In the genomic region with DNA sequence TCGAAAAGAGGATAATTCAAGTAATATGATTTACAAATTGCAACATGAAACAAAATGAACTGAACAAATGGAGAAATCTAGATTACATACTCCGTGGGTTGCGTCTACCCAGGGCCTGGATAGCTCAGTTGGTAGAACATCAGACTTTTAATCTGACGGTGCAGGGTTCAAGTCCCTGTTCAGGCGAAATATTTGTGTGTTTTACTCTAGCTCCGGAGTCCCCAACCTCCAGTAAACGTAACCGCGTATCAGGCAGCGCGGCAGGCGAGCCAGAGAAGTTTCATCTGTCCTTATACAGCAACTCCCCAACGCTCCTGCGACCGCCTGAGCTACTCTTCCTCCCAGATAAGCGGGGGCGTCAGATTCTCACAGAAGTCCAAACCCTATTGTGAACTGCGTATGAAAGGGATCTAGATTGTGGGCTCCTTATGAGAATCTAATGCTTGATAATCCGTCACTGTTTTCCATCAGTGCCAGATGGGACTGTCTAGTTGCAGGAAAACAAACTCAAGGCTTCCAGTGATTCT, we compare ENCODE assay signal across 1 cellular context.
TF ChIP-seq lines count a peak whose summit lies in the region.

No MANE protein-coding gene starts in this region.

TF ChIP-seq in K562, 482 proteins besides CTCF, POLR2A, EP300 and RAD21 (continued from another document and continues in another):
- TF ChIP-seq SRSF1 (IDR thresholded peaks at IDR 0.05; ENCODE audit: low read depth, low read length) = no peak
- TF ChIP-seq ZFPM2 (CRISPR knock-in tag; IDR thresholded peaks at IDR 0.05) = no peak
- peak in 1 of 2 experiments; percentile 80; a peak in 2 of 4 replicates for TF ChIP-seq FOXK2 (conservative IDR thresholded peaks at IDR 0.05 in 1 of 2, IDR thresholded peaks at IDR 0.05 in 1 of 2; ENCODE audit: low read depth in 2 of 2)
- TF ChIP-seq, protein P1, sequence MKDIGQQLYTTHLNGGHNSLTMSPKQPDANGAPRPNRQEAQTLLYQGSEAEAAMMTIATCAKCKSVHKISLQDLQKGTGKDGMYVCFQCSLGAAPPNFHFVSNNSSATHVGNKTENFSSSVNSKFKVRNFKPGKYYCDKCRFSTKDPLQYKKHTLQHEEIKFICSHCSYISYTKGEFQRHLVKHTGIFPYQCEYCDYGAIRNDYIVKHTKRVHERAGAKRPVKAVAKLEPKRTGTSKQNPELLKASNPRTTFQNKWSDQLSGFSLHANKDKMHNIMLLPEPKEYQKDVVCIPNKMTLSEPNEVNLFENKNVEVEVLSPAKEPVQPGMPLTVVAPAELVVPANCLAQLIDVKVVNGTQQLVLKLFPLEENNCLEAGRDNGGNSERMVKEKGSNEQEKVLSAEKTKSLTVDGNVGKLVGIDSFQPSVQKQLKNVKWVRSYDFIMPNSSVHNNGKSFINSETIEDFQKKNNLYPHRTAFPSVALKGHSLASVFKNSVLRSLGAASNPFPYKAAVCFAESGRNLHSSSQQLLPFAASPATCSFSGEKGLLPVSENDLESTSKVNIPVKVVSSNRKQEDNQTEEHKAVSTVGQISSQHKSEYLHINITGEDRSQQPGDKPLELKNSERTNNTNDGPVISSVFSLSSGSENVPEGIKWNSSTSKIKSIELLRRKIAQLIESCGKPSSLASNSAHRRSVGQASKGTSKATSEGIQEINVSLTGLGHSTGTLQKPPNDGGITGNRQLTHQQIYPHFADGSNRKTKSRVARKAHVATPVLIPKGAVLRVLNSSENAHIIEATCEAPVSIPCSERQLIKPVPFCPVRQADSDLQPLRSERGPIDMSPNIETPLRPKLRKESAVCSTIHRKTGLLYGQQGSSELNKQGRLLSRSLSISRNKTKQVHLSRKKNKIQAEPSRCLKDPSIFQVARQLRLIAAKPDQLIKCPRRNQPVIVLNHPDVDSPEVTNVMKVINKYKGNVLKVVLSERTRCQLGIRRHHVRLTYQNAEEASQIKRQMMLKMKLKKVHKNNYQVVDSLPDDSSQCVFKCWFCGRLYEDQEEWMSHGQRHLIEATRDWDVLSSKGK (CRISPR knock-in tag; IDR thresholded peaks at IDR 0.05) = no peak
- TF ChIP-seq HIVEP1 (CRISPR knock-in tag; IDR thresholded peaks at IDR 0.05) = no peak; the same call in 1 of the 2 replicates
- peak; percentile 72 for TF ChIP-seq ESRRA (IDR thresholded peaks at IDR 0.05; ENCODE audit: borderline replicate concordance, low read depth)
- TF ChIP-seq, protein P2, sequence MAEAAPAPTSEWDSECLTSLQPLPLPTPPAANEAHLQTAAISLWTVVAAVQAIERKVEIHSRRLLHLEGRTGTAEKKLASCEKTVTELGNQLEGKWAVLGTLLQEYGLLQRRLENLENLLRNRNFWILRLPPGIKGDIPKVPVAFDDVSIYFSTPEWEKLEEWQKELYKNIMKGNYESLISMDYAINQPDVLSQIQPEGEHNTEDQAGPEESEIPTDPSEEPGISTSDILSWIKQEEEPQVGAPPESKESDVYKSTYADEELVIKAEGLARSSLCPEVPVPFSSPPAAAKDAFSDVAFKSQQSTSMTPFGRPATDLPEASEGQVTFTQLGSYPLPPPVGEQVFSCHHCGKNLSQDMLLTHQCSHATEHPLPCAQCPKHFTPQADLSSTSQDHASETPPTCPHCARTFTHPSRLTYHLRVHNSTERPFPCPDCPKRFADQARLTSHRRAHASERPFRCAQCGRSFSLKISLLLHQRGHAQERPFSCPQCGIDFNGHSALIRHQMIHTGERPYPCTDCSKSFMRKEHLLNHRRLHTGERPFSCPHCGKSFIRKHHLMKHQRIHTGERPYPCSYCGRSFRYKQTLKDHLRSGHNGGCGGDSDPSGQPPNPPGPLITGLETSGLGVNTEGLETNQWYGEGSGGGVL (CRISPR knock-in tag; IDR thresholded peaks at IDR 0.05) = no peak
- TF ChIP-seq DIDO1 (tag; IDR thresholded peaks at IDR 0.05; ENCODE audit: low read depth) = no peak
- no peak for TF ChIP-seq ZNF134 (CRISPR knock-in tag; conservative IDR thresholded peaks at IDR 0.05)
- no peak for TF ChIP-seq SRSF3 (IDR thresholded peaks at IDR 0.05; ENCODE audit: insufficient read depth, low read length)
- TF ChIP-seq RBFOX2 (IDR thresholded peaks at IDR 0.05; ENCODE audit: low read depth, low read length) = 0 out of 2 replicates have a peak, but pooled peaks have one; percentile 32
- TF ChIP-seq, protein P3, sequence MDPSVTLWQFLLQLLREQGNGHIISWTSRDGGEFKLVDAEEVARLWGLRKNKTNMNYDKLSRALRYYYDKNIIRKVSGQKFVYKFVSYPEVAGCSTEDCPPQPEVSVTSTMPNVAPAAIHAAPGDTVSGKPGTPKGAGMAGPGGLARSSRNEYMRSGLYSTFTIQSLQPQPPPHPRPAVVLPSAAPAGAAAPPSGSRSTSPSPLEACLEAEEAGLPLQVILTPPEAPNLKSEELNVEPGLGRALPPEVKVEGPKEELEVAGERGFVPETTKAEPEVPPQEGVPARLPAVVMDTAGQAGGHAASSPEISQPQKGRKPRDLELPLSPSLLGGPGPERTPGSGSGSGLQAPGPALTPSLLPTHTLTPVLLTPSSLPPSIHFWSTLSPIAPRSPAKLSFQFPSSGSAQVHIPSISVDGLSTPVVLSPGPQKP (CRISPR knock-in tag; IDR thresholded peaks at IDR 0.05) = no peak
- TF ChIP-seq LCOR (CRISPR knock-in tag; IDR thresholded peaks at IDR 0.05) = peak; percentile 96
- TF ChIP-seq MCM7 (IDR thresholded peaks at IDR 0.05) = no peak
- TF ChIP-seq HMG20A (CRISPR knock-in tag; conservative IDR thresholded peaks at IDR 0.05) = no peak
- TF ChIP-seq, protein P4, sequence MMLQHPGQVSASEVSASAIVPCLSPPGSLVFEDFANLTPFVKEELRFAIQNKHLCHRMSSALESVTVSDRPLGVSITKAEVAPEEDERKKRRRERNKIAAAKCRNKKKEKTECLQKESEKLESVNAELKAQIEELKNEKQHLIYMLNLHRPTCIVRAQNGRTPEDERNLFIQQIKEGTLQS (IDR thresholded peaks at IDR 0.05) = peak; percentile 32; the same call in 1 of the 2 replicates
- TF ChIP-seq, protein P4 (CRISPR knock-in tag; conservative IDR thresholded peaks at IDR 0.05) = peak; percentile 56; the same call in 1 of the 2 replicates
- TF ChIP-seq ZNF408 (CRISPR knock-in tag; IDR thresholded peaks at IDR 0.05; ENCODE audit: low read depth) = no peak
- TF ChIP-seq, protein P5, sequence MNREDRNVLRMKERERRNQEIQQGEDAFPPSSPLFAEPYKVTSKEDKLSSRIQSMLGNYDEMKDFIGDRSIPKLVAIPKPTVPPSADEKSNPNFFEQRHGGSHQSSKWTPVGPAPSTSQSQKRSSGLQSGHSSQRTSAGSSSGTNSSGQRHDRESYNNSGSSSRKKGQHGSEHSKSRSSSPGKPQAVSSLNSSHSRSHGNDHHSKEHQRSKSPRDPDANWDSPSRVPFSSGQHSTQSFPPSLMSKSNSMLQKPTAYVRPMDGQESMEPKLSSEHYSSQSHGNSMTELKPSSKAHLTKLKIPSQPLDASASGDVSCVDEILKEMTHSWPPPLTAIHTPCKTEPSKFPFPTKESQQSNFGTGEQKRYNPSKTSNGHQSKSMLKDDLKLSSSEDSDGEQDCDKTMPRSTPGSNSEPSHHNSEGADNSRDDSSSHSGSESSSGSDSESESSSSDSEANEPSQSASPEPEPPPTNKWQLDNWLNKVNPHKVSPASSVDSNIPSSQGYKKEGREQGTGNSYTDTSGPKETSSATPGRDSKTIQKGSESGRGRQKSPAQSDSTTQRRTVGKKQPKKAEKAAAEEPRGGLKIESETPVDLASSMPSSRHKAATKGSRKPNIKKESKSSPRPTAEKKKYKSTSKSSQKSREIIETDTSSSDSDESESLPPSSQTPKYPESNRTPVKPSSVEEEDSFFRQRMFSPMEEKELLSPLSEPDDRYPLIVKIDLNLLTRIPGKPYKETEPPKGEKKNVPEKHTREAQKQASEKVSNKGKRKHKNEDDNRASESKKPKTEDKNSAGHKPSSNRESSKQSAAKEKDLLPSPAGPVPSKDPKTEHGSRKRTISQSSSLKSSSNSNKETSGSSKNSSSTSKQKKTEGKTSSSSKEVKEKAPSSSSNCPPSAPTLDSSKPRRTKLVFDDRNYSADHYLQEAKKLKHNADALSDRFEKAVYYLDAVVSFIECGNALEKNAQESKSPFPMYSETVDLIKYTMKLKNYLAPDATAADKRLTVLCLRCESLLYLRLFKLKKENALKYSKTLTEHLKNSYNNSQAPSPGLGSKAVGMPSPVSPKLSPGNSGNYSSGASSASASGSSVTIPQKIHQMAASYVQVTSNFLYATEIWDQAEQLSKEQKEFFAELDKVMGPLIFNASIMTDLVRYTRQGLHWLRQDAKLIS (CRISPR knock-in tag; IDR thresholded peaks at IDR 0.05) = peak; percentile 96; the same call in 1 of the 2 replicates
- TF ChIP-seq JUNB (CRISPR knock-in tag; conservative IDR thresholded peaks at IDR 0.05) = no peak
- TF ChIP-seq MCM3 (IDR thresholded peaks at IDR 0.05) = no peak
- TF ChIP-seq, protein P6, sequence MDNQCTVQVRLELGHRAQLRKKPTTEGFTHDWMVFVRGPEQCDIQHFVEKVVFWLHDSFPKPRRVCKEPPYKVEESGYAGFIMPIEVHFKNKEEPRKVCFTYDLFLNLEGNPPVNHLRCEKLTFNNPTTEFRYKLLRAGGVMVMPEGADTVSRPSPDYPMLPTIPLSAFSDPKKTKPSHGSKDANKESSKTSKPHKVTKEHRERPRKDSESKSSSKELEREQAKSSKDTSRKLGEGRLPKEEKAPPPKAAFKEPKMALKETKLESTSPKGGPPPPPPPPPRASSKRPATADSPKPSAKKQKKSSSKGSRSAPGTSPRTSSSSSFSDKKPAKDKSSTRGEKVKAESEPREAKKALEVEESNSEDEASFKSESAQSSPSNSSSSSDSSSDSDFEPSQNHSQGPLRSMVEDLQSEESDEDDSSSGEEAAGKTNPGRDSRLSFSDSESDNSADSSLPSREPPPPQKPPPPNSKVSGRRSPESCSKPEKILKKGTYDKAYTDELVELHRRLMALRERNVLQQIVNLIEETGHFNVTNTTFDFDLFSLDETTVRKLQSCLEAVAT (IDR thresholded peaks at IDR 0.05) = peak in 1 of 2 experiments; percentile 74; a peak in 3 of 4 replicates
- TF ChIP-seq NRF1 (conservative IDR thresholded peaks at IDR 0.05 in 1 of 2, IDR thresholded peaks at IDR 0.05 in 1 of 2) = peak; percentile 68 to 76
- TF ChIP-seq ZNF699 (CRISPR knock-in tag; IDR thresholded peaks at IDR 0.05; ENCODE audit: insufficient replicate concordance) = no peak
- TF ChIP-seq, protein P7, sequence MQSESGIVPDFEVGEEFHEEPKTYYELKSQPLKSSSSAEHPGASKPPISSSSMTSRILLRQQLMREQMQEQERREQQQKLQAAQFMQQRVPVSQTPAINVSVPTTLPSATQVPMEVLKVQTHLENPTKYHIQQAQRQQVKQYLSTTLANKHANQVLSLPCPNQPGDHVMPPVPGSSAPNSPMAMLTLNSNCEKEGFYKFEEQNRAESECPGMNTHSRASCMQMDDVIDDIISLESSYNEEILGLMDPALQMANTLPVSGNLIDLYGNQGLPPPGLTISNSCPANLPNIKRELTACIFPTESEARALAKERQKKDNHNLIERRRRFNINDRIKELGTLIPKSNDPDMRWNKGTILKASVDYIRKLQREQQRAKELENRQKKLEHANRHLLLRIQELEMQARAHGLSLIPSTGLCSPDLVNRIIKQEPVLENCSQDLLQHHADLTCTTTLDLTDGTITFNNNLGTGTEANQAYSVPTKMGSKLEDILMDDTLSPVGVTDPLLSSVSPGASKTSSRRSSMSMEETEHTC (IDR thresholded peaks at IDR 0.05) = no peak
- TF ChIP-seq NR2C1 (IDR thresholded peaks at IDR 0.05) = no peak
- no peak; the same call in 1 of the 2 replicates for TF ChIP-seq NR2C1 (tag; IDR thresholded peaks at IDR 0.05)
- no peak for TF ChIP-seq PRPF4 (IDR thresholded peaks at IDR 0.05; ENCODE audit: insufficient read depth, low read depth, low read length, poor library complexity, severe bottlenecking)
- TF ChIP-seq, protein P8, sequence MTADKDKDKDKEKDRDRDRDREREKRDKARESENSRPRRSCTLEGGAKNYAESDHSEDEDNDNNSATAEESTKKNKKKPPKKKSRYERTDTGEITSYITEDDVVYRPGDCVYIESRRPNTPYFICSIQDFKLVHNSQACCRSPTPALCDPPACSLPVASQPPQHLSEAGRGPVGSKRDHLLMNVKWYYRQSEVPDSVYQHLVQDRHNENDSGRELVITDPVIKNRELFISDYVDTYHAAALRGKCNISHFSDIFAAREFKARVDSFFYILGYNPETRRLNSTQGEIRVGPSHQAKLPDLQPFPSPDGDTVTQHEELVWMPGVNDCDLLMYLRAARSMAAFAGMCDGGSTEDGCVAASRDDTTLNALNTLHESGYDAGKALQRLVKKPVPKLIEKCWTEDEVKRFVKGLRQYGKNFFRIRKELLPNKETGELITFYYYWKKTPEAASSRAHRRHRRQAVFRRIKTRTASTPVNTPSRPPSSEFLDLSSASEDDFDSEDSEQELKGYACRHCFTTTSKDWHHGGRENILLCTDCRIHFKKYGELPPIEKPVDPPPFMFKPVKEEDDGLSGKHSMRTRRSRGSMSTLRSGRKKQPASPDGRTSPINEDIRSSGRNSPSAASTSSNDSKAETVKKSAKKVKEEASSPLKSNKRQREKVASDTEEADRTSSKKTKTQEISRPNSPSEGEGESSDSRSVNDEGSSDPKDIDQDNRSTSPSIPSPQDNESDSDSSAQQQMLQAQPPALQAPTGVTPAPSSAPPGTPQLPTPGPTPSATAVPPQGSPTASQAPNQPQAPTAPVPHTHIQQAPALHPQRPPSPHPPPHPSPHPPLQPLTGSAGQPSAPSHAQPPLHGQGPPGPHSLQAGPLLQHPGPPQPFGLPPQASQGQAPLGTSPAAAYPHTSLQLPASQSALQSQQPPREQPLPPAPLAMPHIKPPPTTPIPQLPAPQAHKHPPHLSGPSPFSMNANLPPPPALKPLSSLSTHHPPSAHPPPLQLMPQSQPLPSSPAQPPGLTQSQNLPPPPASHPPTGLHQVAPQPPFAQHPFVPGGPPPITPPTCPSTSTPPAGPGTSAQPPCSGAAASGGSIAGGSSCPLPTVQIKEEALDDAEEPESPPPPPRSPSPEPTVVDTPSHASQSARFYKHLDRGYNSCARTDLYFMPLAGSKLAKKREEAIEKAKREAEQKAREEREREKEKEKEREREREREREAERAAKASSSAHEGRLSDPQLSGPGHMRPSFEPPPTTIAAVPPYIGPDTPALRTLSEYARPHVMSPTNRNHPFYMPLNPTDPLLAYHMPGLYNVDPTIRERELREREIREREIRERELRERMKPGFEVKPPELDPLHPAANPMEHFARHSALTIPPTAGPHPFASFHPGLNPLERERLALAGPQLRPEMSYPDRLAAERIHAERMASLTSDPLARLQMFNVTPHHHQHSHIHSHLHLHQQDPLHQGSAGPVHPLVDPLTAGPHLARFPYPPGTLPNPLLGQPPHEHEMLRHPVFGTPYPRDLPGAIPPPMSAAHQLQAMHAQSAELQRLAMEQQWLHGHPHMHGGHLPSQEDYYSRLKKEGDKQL (CRISPR knock-in tag; IDR thresholded peaks at IDR 0.05; ENCODE audit: borderline replicate concordance) = 0 out of 2 replicates have a peak, but pooled peaks have one; percentile 42
- TF ChIP-seq, protein P9, sequence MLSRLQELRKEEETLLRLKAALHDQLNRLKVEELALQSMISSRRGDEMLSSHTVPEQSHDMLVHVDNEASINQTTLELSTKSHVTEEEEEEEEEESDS (CRISPR knock-in tag; IDR thresholded peaks at IDR 0.05) = no peak
- TF ChIP-seq RBM22 (IDR thresholded peaks at IDR 0.05; ENCODE audit: low read depth, low read length, poor library complexity, severe bottlenecking) = no peak
- no peak for TF ChIP-seq KLF13 (tag; IDR thresholded peaks at IDR 0.05; ENCODE audit: borderline replicate concordance, low read depth)
- TF ChIP-seq SMAD2 (IDR thresholded peaks at IDR 0.05; ENCODE audit: low read depth, low read length) = no peak
